ENCODE assay signal across 8 cellular contexts in the genomic region with DNA sequence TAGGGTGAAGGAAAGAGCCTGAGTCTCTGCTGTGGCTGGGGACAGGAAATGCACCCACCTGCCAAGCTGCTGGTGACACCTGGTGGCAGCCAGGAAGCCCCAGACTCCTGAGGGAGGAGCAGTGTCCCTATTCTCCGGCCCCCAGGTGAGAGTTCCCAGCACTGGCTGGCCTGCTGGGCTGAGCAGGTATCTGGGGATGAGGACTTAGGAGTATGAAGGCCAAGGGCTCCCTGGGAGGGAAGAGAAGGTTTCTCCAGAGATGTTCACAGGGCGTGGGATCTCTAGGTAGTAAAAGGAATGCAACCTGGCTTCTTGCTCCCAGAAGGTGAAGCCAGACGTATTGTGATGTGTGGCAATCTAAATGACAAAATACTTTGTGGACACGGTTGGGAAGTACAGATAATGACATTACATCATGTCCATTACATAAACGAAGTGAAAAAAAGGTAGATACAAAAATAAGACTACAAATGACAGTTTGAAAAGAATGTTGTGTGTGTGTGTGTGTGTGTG.
A peak's percentile ranks its signal among the peaks of the same experiment; 100 is the strongest.
DNase-seq lines count a peak whose midpoint lies in the region; ATAC-seq and TF ChIP-seq lines count a peak whose summit lies in the region.
"Had no signal": no experiment of that assay in that cellular context is flagged by ENCODE, and none has a peak within 500 bp of the region (broad histone marks: within the 10 kb centered on the region; RNA-seq: fewer than 3 reads in every experiment).

No MANE protein-coding gene starts in this region.

- no peaks in the 10 kb centered on the region for H4K20me1 ChIP-seq in DND-41 (ENCODE audit: insufficient read depth, low read length)

- no peak overlapping the region for H2AFZ ChIP-seq in DND-41 (ENCODE audit: low read depth, low read length)

- H3K4me3 ChIP-seq in DND-41 (ENCODE audit: low read depth in 1 of 2, low read length in 2 of 2) (no peak overlapping the region), HEK293 (ENCODE audit: low read depth, low read length) (no peak overlapping the region), RWPE2 (ENCODE audit: severe bottlenecking) (no peak overlapping the region), right lobe of liver (no peak overlapping the region), foreskin fibroblast (ENCODE audit: low read depth in 1 of 2, low read length in 2 of 2) (no peak overlapping the region)
- H3K4me3 ChIP-seq: HAP-1 had no signal

- POLR2A ChIA-PET in HEK293 (lab: Yijun Ruan, JAX) = no interaction called here

- 11% methylated on average over 4 of the region's 5 CpGs for WGBS in right lobe of liver (ENCODE audit: insufficient coverage, low coverage, low lambda C conversion rate, missing lambda C conversion rate)

- ATAC-seq in DND-41 (ENCODE audit: insufficient read depth, low read depth) (peak; percentile 46), RWPE2 (ENCODE audit: low read depth) (peak; percentile 31; the same call in 2 of the 3 replicates), right lobe of liver (peak; percentile 29 to 60 (median 47)), HG03439 (IDR thresholded peaks at IDR 0.05; ENCODE audit: unreplicated experiment) (no peak), HG03175 (IDR thresholded peaks at IDR 0.05; ENCODE audit: unreplicated experiment) (no peak)

- peaks cover 3% of the 10 kb centered on the region for H3K79me2 ChIP-seq in DND-41 (ENCODE audit: insufficient read depth, low read length)

- H3K9me3 ChIP-seq in DND-41 (ENCODE audit: insufficient read depth, low read length, severe bottlenecking) (no peaks in the 10 kb centered on the region), HEK293 (ENCODE audit: control insufficient read depth, insufficient read depth, low read depth, low read length) (no peaks in the 10 kb centered on the region), RWPE2 (ENCODE audit: severe bottlenecking) (no peaks in the 10 kb centered on the region), right lobe of liver (no peaks in the 10 kb centered on the region)
- H3K9me3 ChIP-seq: HAP-1 had no signal

- H3K27ac ChIP-seq in DND-41 (ENCODE audit: low read length) = no peak overlapping the region
- no peak overlapping the region for H3K27ac ChIP-seq in HEK293 (ENCODE audit: extremely low read depth, low read depth, low read length)
- H3K27ac ChIP-seq in RWPE2 (ENCODE audit: poor library complexity, severe bottlenecking) = no peak overlapping the region
- no peak overlapping the region for H3K27ac ChIP-seq in right lobe of liver

- TF ChIP-seq CTCF in DND-41 (IDR thresholded peaks at IDR 0.05; ENCODE audit: borderline replicate concordance, extremely low read depth, low read length, poor library complexity, severe bottlenecking) = peak; percentile 51
- TF ChIP-seq CTCF in HEK293 (tag by site-specific recombination; IDR thresholded peaks at IDR 0.05) = peak; percentile 65
- TF ChIP-seq CTCF in RWPE2 (IDR thresholded peaks at IDR 0.05; ENCODE audit: poor library complexity, severe bottlenecking) = peak; percentile 39
- TF ChIP-seq CTCF in right lobe of liver (IDR thresholded peaks at IDR 0.05) = peak; percentile 18 to 42 (median 34)
- no peak for TF ChIP-seq CTCF in foreskin fibroblast (IDR thresholded peaks at IDR 0.05; ENCODE audit: low read depth, low read length)

- DNase-seq in DND-41 = peak; percentile 48
- no peak for DNase-seq in RWPE2 (ENCODE audit: low spot score)
- peak in 2 of 3 donors; percentile 51 to 52 for DNase-seq in right lobe of liver
- no peak for DNase-seq in foreskin fibroblast

- no peak overlapping the region for H3K4me2 ChIP-seq in DND-41 (ENCODE audit: insufficient read depth, low read length)

- peaks cover 11% of the 10 kb centered on the region for H3K4me1 ChIP-seq in DND-41 (ENCODE audit: insufficient read depth, low read length)
- no peaks in the 10 kb centered on the region; the same call in 1 of the 2 replicates for H3K4me1 ChIP-seq in HEK293 (ENCODE audit: control insufficient read depth, insufficient read depth, low read length)
- H3K4me1 ChIP-seq in RWPE2 (ENCODE audit: insufficient read depth, poor library complexity, severe bottlenecking) = no peaks in the 10 kb centered on the region
- H3K4me1 ChIP-seq in right lobe of liver = no peaks in the 10 kb centered on the region

- TF ChIP-seq POLR2A in right lobe of liver (IDR thresholded peaks at IDR 0.05) = no peak

- H3K36me3 ChIP-seq in DND-41 (ENCODE audit: insufficient read depth, low read length) (no peaks in the 10 kb centered on the region), HEK293 (ENCODE audit: control insufficient read depth in 2 of 2, insufficient read depth in 1 of 2, low read length in 2 of 2) (no peaks in the 10 kb centered on the region), RWPE2 (ENCODE audit: low read depth) (no peaks in the 10 kb centered on the region), right lobe of liver (no peaks in the 10 kb centered on the region)
- H3K36me3 ChIP-seq: HAP-1 had no signal

- CTCF ChIA-PET in HEK293 (lab: Yijun Ruan, JAX) = interaction anchor here (0.6 to 1.6 kb wide), 11 partner anchors 9 to 583 kb away, joined by 3 to 8 read pairs (median 4); partner anchors contain the start of gene AFTPH

- H3K27me3 ChIP-seq in DND-41 (ENCODE audit: insufficient read depth, low read length, poor library complexity) (no peaks in the 10 kb centered on the region), RWPE2 (ENCODE audit: insufficient read depth, poor library complexity, severe bottlenecking) (no peaks in the 10 kb centered on the region), right lobe of liver (no peaks in the 10 kb centered on the region)

- no peak overlapping the region for H3K9ac ChIP-seq in DND-41 (ENCODE audit: low read depth, low read length)

- intact Hi-C loops in right lobe of liver (cut with DNase I) = no loop called here

TF ChIP-seq in HEK293, 187 proteins besides CTCF, POLR2A, EP300 and RAD21:
- TF ChIP-seq ZSCAN4 (tag by site-specific recombination; IDR thresholded peaks at IDR 0.05) = 0 out of 2 replicates have a peak, but pooled peaks have one; percentile 26
- no peak for TF ChIP-seq ZBTB17 (tag by site-specific recombination; IDR thresholded peaks at IDR 0.05)
- no peak for TF ChIP-seq ZNF791 (tag by site-specific recombination; IDR thresholded peaks at IDR 0.05)
- TF ChIP-seq ZNF654 (tag by site-specific recombination; IDR thresholded peaks at IDR 0.05; ENCODE audit: low read depth) = peak; percentile 27; the same call in 1 of the 2 replicates
- TF ChIP-seq ATF2 (tag by site-specific recombination; IDR thresholded peaks at IDR 0.05; ENCODE audit: low read depth) = peak; percentile 52; the same call in 1 of the 2 replicates
- no peak for TF ChIP-seq SCRT1 (tag by site-specific recombination; IDR thresholded peaks at IDR 0.05; ENCODE audit: borderline replicate concordance)
- TF ChIP-seq ZNF248 (tag by site-specific recombination; IDR thresholded peaks at IDR 0.05) = no peak

Comparison
In these comparisons a context has a peak if more than half of its experiments do, and no peak if none do; other contexts are left out.
1. ATAC-seq: peak in DND-41 (single experiment), RWPE2 (single experiment) and right lobe of liver (4 of 4); none in HG03439 (single experiment) and HG03175 (single experiment).
2. DNase-seq: peak in DND-41 (single experiment) and right lobe of liver (2 of 3); none in RWPE2 (single experiment) and foreskin fibroblast (0 of 2).